27 cellular contexts compared by ENCODE assay signal in genomic region chrX:24526616-24527015, GRCh38.
"Had no signal": no experiment of that assay in that cellular context is flagged by ENCODE, and none has a peak within 500 bp of the region (broad histone marks: within the 10 kb centered on the region; RNA-seq: fewer than 3 reads in every experiment).

No MANE protein-coding gene starts in this region.

- H3K27me3 ChIP-seq: neutrophil, stomach, thyroid gland, upper lobe of left lung, vagina had no signal

- H2AFZ ChIP-seq: parathyroid adenoma had no signal

- H3K27ac Mint-ChIP-seq: activated CD8-positive, alpha-beta memory T cell treated with anti-CD3 and anti-CD28 coated beads, Interleukin-2, amount 10 ng/mL, durations not matched to agents 7 days and 5 days; activated CD8-positive, alpha-beta T cell treated with anti-CD3 and anti-CD28 coated beads, Interleukin-2, amount 10 ng/mL, durations not matched to agents 7 days and 5 days; activated naive CD4-positive, alpha-beta T cell treated with anti-CD3 and anti-CD28 coated beads, Interleukin-2, amount 50 U/mL, for 24 hours; activated naive CD8-positive, alpha-beta T cell treated with anti-CD3 and anti-CD28 coated beads, Interleukin-2, amount 50 U/mL, for 24 hours; activated T-helper 2 cell treated with anti-CD3 and anti-CD28 coated beads, Interferon-gamma antibody, Interleukin-2, Interleukin-4, amounts not matched to agents 10 μg/mL and 5 μg/mL and 100 μg/mL, durations not matched to agents 14 hours and 24 hours and 36 hours; effector memory CD8-positive, alpha-beta T cell; stimulated activated naive B cell treated with anti-CD40 and anti-IgM and Interleukin-4, amounts not matched to agents 10 μg/mL and 1 μg/mL and 100 μg/mL, for 72 hours had no signal

- H3K36me3 ChIP-seq: thyroid gland, upper lobe of left lung, vagina had no signal

- H3K27me3 Mint-ChIP-seq: activated CD8-positive, alpha-beta memory T cell treated with anti-CD3 and anti-CD28 coated beads, Interleukin-2, amount 10 ng/mL, durations not matched to agents 7 days and 5 days; activated naive CD4-positive, alpha-beta T cell treated with anti-CD3 and anti-CD28 coated beads, Interleukin-2, amount 50 U/mL, for 24 hours; activated naive CD8-positive, alpha-beta T cell treated with anti-CD3 and anti-CD28 coated beads, Interleukin-2, amount 50 U/mL, for 24 hours; effector memory CD8-positive, alpha-beta T cell; stimulated activated naive B cell treated with anti-CD40 and anti-IgM and Interleukin-4, amounts not matched to agents 10 μg/mL and 1 μg/mL and 100 μg/mL, for 72 hours had no signal

- H3K9me3 ChIP-seq: neutrophil, stomach, thyroid gland, upper lobe of left lung, vagina had no signal

- H3K4me3 ChIP-seq: stomach, thyroid gland, upper lobe of left lung, vagina had no signal

- H3K4me3 Mint-ChIP-seq: activated CD8-positive, alpha-beta memory T cell treated with anti-CD3 and anti-CD28 coated beads, Interleukin-2, amount 10 ng/mL, durations not matched to agents 7 days and 5 days; activated CD8-positive, alpha-beta T cell treated with anti-CD3 and anti-CD28 coated beads, Interleukin-2, amount 10 ng/mL, durations not matched to agents 7 days and 5 days; activated naive CD4-positive, alpha-beta T cell treated with anti-CD3 and anti-CD28 coated beads, Interleukin-2, amount 50 U/mL, for 24 hours; activated naive CD8-positive, alpha-beta T cell treated with anti-CD3 and anti-CD28 coated beads, Interleukin-2, amount 50 U/mL, for 24 hours; effector memory CD8-positive, alpha-beta T cell; nephron; stimulated activated naive B cell treated with anti-CD40 and anti-IgM and Interleukin-4, amounts not matched to agents 10 μg/mL and 1 μg/mL and 100 μg/mL, for 72 hours had no signal

- H3K9me3 Mint-ChIP-seq: activated naive CD4-positive, alpha-beta T cell treated with anti-CD3 and anti-CD28 coated beads, Interleukin-2, amount 50 U/mL, for 24 hours; activated naive CD8-positive, alpha-beta T cell treated with anti-CD3 and anti-CD28 coated beads, Interleukin-2, amount 50 U/mL, for 24 hours; activated T-helper 2 cell treated with anti-CD3 and anti-CD28 coated beads, Interferon-gamma antibody, Interleukin-2, Interleukin-4, amounts not matched to agents 10 μg/mL and 5 μg/mL and 100 μg/mL, durations not matched to agents 14 hours and 24 hours and 36 hours; effector memory CD8-positive, alpha-beta T cell; nephron; stimulated activated naive B cell treated with anti-CD40 and anti-IgM and Interleukin-4, amounts not matched to agents 10 μg/mL and 1 μg/mL and 100 μg/mL, for 72 hours had no signal

- H3K27ac ChIP-seq: neutrophil, parathyroid adenoma, stomach, thyroid gland, upper lobe of left lung, vagina had no signal

- H3K9ac ChIP-seq: parathyroid adenoma had no signal

- ATAC-seq: activated CD8-positive, alpha-beta memory T cell treated with anti-CD3 and anti-CD28 coated beads, Interleukin-2, amount 10 ng/mL, durations not matched to agents 7 days and 5 days; activated CD8-positive, alpha-beta T cell treated with anti-CD3 and anti-CD28 coated beads, Interleukin-2, amount 10 ng/mL, durations not matched to agents 7 days and 5 days; activated naive CD8-positive, alpha-beta T cell treated with anti-CD3 and anti-CD28 coated beads, Interleukin-2, amount 50 U/mL, for 24 hours; effector memory CD8-positive, alpha-beta T cell; left ventricle myocardium superior; right cardiac atrium; stimulated activated naive B cell treated with anti-CD40 and anti-IgM and Interleukin-4, amounts not matched to agents 10 μg/mL and 1 μg/mL and 100 μg/mL, for 72 hours had no signal

- H3K79me2 ChIP-seq: parathyroid adenoma had no signal

- H3K4me1 Mint-ChIP-seq: activated naive CD4-positive, alpha-beta T cell treated with anti-CD3 and anti-CD28 coated beads, Interleukin-2, amount 50 U/mL, for 24 hours; activated naive CD8-positive, alpha-beta T cell treated with anti-CD3 and anti-CD28 coated beads, Interleukin-2, amount 50 U/mL, for 24 hours; stimulated activated naive B cell treated with anti-CD40 and anti-IgM and Interleukin-4, amounts not matched to agents 10 μg/mL and 1 μg/mL and 100 μg/mL, for 72 hours had no signal

- H3K4me1 ChIP-seq: parathyroid adenoma, stomach, thyroid gland, upper lobe of left lung, vagina had no signal

- DNase-seq: activated CD4-positive, alpha-beta T cell treated with anti-CD3 and anti-CD28 coated beads for 1 hour; activated CD8-positive, alpha-beta memory T cell treated with anti-CD3 and anti-CD28 coated beads, Interleukin-2, amount 10 ng/mL, durations not matched to agents 7 days and 5 days; activated CD8-positive, alpha-beta T cell treated with anti-CD3 and anti-CD28 coated beads, Interleukin-2, amount 10 ng/mL, durations not matched to agents 7 days and 5 days; activated naive CD8-positive, alpha-beta T cell treated with anti-CD3 and anti-CD28 coated beads, Interleukin-2, amount 50 U/mL, for 24 hours; activated T-cell treated with anti-CD3 and anti-CD28 coated beads, Interleukin-2, amount 50 U/mL, for 48 hours; amygdala; caudate nucleus; cortex of kidney; effector memory CD8-positive, alpha-beta T cell; foreskin fibroblast; head of caudate nucleus; hippocampal formation; left ventricle myocardium superior; right cardiac atrium; stimulated activated CD4-positive, alpha-beta T cell treated with anti-CD3 and anti-CD28 coated beads, Interleukin-15, amount 100 ng/mL, for 24 hours; stimulated activated CD4-positive, alpha-beta T cell treated with anti-CD3 and anti-CD28 coated beads, Interleukin-2, amount 100 ng/mL, for 24 hours; stimulated activated naive B cell treated with anti-CD40 and anti-IgM and Interleukin-4, amounts not matched to agents 10 μg/mL and 1 μg/mL and 100 μg/mL, for 72 hours; stomach; T-helper 2 cell; thyroid gland; upper lobe of left lung had no signal
